Comparison of ENCODE assay signal across 31 cellular contexts in genomic region chr10:32846974-32847373, GRCh38.
"Had no signal": no experiment of that assay in that cellular context is flagged by ENCODE, and none has a peak within 500 bp of the region (broad histone marks: within the 10 kb centered on the region; RNA-seq: fewer than 3 reads in every experiment).

No MANE protein-coding gene starts in this region.

- H3K4me1 ChIP-seq: adrenal gland, body of pancreas, colonic mucosa had no signal

- H3K27me3 Mint-ChIP-seq: activated CD4-positive, alpha-beta memory T cell treated with anti-CD3 and anti-CD28 coated beads for 36 hours; activated CD4-positive, alpha-beta T cell treated with anti-CD3 and anti-CD28 coated beads for 36 hours; activated CD4-positive, alpha-beta T cell treated with anti-CD3 and anti-CD28 coated beads, Interleukin-2, amount 10 ng/mL, durations not matched to agents 24 days and 14 days; activated CD8-positive, alpha-beta memory T cell treated with anti-CD3 and anti-CD28 coated beads, Interleukin-2, amount 10 ng/mL, durations not matched to agents 7 days and 5 days; activated naive CD4-positive, alpha-beta T cell treated with anti-CD3 and anti-CD28 coated beads, Interleukin-2, amount 50 U/mL, for 24 hours; activated naive CD8-positive, alpha-beta T cell treated with anti-CD3 and anti-CD28 coated beads for 36 hours; activated naive CD8-positive, alpha-beta T cell treated with anti-CD3 and anti-CD28 coated beads, Interleukin-2, amount 50 U/mL, for 24 hours; T-helper 17 cell had no signal

- H3K36me3 Mint-ChIP-seq: activated CD4-positive, alpha-beta memory T cell treated with anti-CD3 and anti-CD28 coated beads for 36 hours; activated CD8-positive, alpha-beta memory T cell treated with anti-CD3 and anti-CD28 coated beads, Interleukin-2, amount 10 ng/mL, durations not matched to agents 7 days and 5 days; activated naive CD8-positive, alpha-beta T cell treated with anti-CD3 and anti-CD28 coated beads for 36 hours had no signal

- H3K36me3 ChIP-seq: adrenal gland, colonic mucosa, WERI-Rb-1 had no signal

- H3K9me3 Mint-ChIP-seq: activated CD4-positive, alpha-beta memory T cell treated with anti-CD3 and anti-CD28 coated beads for 36 hours; activated naive CD4-positive, alpha-beta T cell treated with anti-CD3 and anti-CD28 coated beads for 36 hours; activated naive CD8-positive, alpha-beta T cell treated with anti-CD3 and anti-CD28 coated beads for 36 hours; activated naive CD8-positive, alpha-beta T cell treated with anti-CD3 and anti-CD28 coated beads, Interleukin-2, amount 50 U/mL, for 24 hours; activated T-helper 1 cell treated with anti-CD3 and anti-CD28 coated beads, Interleukin-12 subunit alpha, Interleukin-12 subunit beta, Interleukin-2, Interleukin-4 antibody, amounts not matched to agents 30 ng/mL and 10 ng/mL and 1 ng/mL, durations not matched to agents 14 hours and 24 hours and 36 hours; activated T-helper 2 cell treated with anti-CD3 and anti-CD28 coated beads, Interferon-gamma antibody, Interleukin-2, Interleukin-4, amounts not matched to agents 10 μg/mL and 5 μg/mL and 100 μg/mL, durations not matched to agents 14 hours and 24 hours and 36 hours; T-helper 2 cell treated with Interferon-gamma antibody and Interleukin-4, amounts not matched to agents 5 μg/mL and 100 μg/mL, for 36 hours had no signal

- H3K4me3 ChIP-seq: adrenal gland, body of pancreas, colonic mucosa had no signal

- H3K27ac ChIP-seq: adrenal gland, body of pancreas, colonic mucosa, WERI-Rb-1 had no signal

- ATAC-seq: activated CD4-positive, alpha-beta T cell treated with anti-CD3 and anti-CD28 coated beads for 36 hours; activated CD8-positive, alpha-beta memory T cell treated with anti-CD3 and anti-CD28 coated beads, Interleukin-2, amount 10 ng/mL, durations not matched to agents 7 days and 5 days; activated CD8-positive, alpha-beta T cell treated with anti-CD3 and anti-CD28 coated beads, Interleukin-2, amount 10 ng/mL, durations not matched to agents 7 days and 5 days; activated naive CD8-positive, alpha-beta T cell treated with anti-CD3 and anti-CD28 coated beads, Interleukin-2, amount 50 U/mL, for 24 hours; body of pancreas; esophagus mucosa; T-helper 17 cell had no signal

- H3K27ac Mint-ChIP-seq: activated CD4-positive, alpha-beta memory T cell treated with anti-CD3 and anti-CD28 coated beads for 36 hours; activated CD4-positive, alpha-beta T cell treated with anti-CD3 and anti-CD28 coated beads for 36 hours; activated CD4-positive, alpha-beta T cell treated with anti-CD3 and anti-CD28 coated beads, Interleukin-2, amount 10 ng/mL, durations not matched to agents 24 days and 14 days; activated CD8-positive, alpha-beta memory T cell treated with anti-CD3 and anti-CD28 coated beads, Interleukin-2, amount 10 ng/mL, durations not matched to agents 7 days and 5 days; activated CD8-positive, alpha-beta T cell treated with anti-CD3 and anti-CD28 coated beads, Interleukin-2, amount 10 ng/mL, durations not matched to agents 7 days and 5 days; activated naive CD4-positive, alpha-beta T cell treated with anti-CD3 and anti-CD28 coated beads for 36 hours; activated naive CD4-positive, alpha-beta T cell treated with anti-CD3 and anti-CD28 coated beads, Interleukin-2, amount 50 U/mL, for 24 hours; activated naive CD8-positive, alpha-beta T cell treated with anti-CD3 and anti-CD28 coated beads for 36 hours; activated naive CD8-positive, alpha-beta T cell treated with anti-CD3 and anti-CD28 coated beads, Interleukin-2, amount 50 U/mL, for 24 hours; activated T-helper 1 cell treated with anti-CD3 and anti-CD28 coated beads, Interleukin-12 subunit alpha, Interleukin-12 subunit beta, Interleukin-2, Interleukin-4 antibody, amounts not matched to agents 30 ng/mL and 10 ng/mL and 1 ng/mL, durations not matched to agents 14 hours and 24 hours and 36 hours; activated T-helper 2 cell treated with anti-CD3 and anti-CD28 coated beads, Interferon-gamma antibody, Interleukin-2, Interleukin-4, amounts not matched to agents 10 μg/mL and 5 μg/mL and 100 μg/mL, durations not matched to agents 14 hours and 24 hours and 36 hours; T-helper 17 cell; T-helper 2 cell treated with Interferon-gamma antibody and Interleukin-4, amounts not matched to agents 5 μg/mL and 100 μg/mL, for 36 hours had no signal

- H3K4me3 Mint-ChIP-seq: activated CD4-positive, alpha-beta memory T cell treated with anti-CD3 and anti-CD28 coated beads for 36 hours; activated CD4-positive, alpha-beta T cell treated with anti-CD3 and anti-CD28 coated beads for 36 hours; activated CD4-positive, alpha-beta T cell treated with anti-CD3 and anti-CD28 coated beads, Interleukin-2, amount 10 ng/mL, durations not matched to agents 24 days and 14 days; activated CD8-positive, alpha-beta memory T cell treated with anti-CD3 and anti-CD28 coated beads, Interleukin-2, amount 10 ng/mL, durations not matched to agents 7 days and 5 days; activated CD8-positive, alpha-beta T cell treated with anti-CD3 and anti-CD28 coated beads, Interleukin-2, amount 10 ng/mL, durations not matched to agents 7 days and 5 days; activated naive CD4-positive, alpha-beta T cell treated with anti-CD3 and anti-CD28 coated beads for 36 hours; activated naive CD4-positive, alpha-beta T cell treated with anti-CD3 and anti-CD28 coated beads, Interleukin-2, amount 50 U/mL, for 24 hours; activated naive CD8-positive, alpha-beta T cell treated with anti-CD3 and anti-CD28 coated beads for 36 hours; activated naive CD8-positive, alpha-beta T cell treated with anti-CD3 and anti-CD28 coated beads, Interleukin-2, amount 50 U/mL, for 24 hours; activated T-helper 1 cell treated with anti-CD3 and anti-CD28 coated beads, Interleukin-12 subunit alpha, Interleukin-12 subunit beta, Interleukin-2, Interleukin-4 antibody, amounts not matched to agents 30 ng/mL and 10 ng/mL and 1 ng/mL, durations not matched to agents 14 hours and 24 hours and 36 hours; T-helper 17 cell; T-helper 2 cell treated with Interferon-gamma antibody and Interleukin-4, amounts not matched to agents 5 μg/mL and 100 μg/mL, for 36 hours had no signal

- H3K27me3 ChIP-seq: adrenal gland, body of pancreas, colonic mucosa had no signal

- H3K9me3 ChIP-seq: body of pancreas, colonic mucosa had no signal

- DNase-seq: activated CD4-positive, alpha-beta memory T cell treated with anti-CD3 and anti-CD28 coated beads for 36 hours; activated CD4-positive, alpha-beta T cell treated with anti-CD3 and anti-CD28 coated beads for 36 hours; activated CD4-positive, alpha-beta T cell treated with anti-CD3 and anti-CD28 coated beads, Interleukin-2, amount 10 ng/mL, durations not matched to agents 24 days and 14 days; activated CD4-positive, CD25-positive, alpha-beta regulatory T cell; activated CD4-positive, CD25-positive, alpha-beta regulatory T cell treated with anti-CD3 and anti-CD28 coated beads, Interleukin-2, amount 50 U/mL, for 72 hours; activated CD8-positive, alpha-beta memory T cell treated with anti-CD3 and anti-CD28 coated beads, Interleukin-2, amount 10 ng/mL, durations not matched to agents 7 days and 5 days; activated CD8-positive, alpha-beta memory T cell treated with anti-CD3 and anti-CD28 coated beads, Interleukin-2, amount 50 U/mL, for 4 hours; activated CD8-positive, alpha-beta T cell treated with anti-CD3 and anti-CD28 coated beads, Interleukin-2, amount 10 ng/mL, durations not matched to agents 7 days and 5 days; activated effector memory CD4-positive, alpha-beta T cell treated with anti-CD3 and anti-CD28 coated beads, Interleukin-2, amount 50 U/mL, for 16 hours; activated naive CD4-positive, alpha-beta T cell treated with anti-CD3 and anti-CD28 coated beads for 36 hours; activated naive CD8-positive, alpha-beta T cell treated with anti-CD3 and anti-CD28 coated beads for 36 hours; activated naive CD8-positive, alpha-beta T cell treated with anti-CD3 and anti-CD28 coated beads, Interleukin-2, amount 50 U/mL, for 24 hours; activated T-cell treated with anti-CD3 and anti-CD28 coated beads, Interleukin-2, amount 50 U/mL, for 1 hour; activated T-cell treated with anti-CD3 and anti-CD28 coated beads, Interleukin-2, amount 50 U/mL, for 48 hours; adrenal gland; amygdala; aorta; body of pancreas; caudate nucleus; colonic mucosa; effector CD8-positive, alpha-beta T cell; foreskin fibroblast; head of caudate nucleus; T-helper 17 cell; T1000; WERI-Rb-1 had no signal

- H3K4me1 Mint-ChIP-seq: activated CD4-positive, alpha-beta T cell treated with anti-CD3 and anti-CD28 coated beads for 36 hours; activated CD4-positive, alpha-beta T cell treated with anti-CD3 and anti-CD28 coated beads, Interleukin-2, amount 10 ng/mL, durations not matched to agents 24 days and 14 days; activated CD8-positive, alpha-beta memory T cell treated with anti-CD3 and anti-CD28 coated beads, Interleukin-2, amount 10 ng/mL, durations not matched to agents 7 days and 5 days; activated naive CD4-positive, alpha-beta T cell treated with anti-CD3 and anti-CD28 coated beads, Interleukin-2, amount 50 U/mL, for 24 hours; activated naive CD8-positive, alpha-beta T cell treated with anti-CD3 and anti-CD28 coated beads for 36 hours; activated naive CD8-positive, alpha-beta T cell treated with anti-CD3 and anti-CD28 coated beads, Interleukin-2, amount 50 U/mL, for 24 hours had no signal
